Comparison of ENCODE assay signal across 12 cellular contexts in the genomic region with DNA sequence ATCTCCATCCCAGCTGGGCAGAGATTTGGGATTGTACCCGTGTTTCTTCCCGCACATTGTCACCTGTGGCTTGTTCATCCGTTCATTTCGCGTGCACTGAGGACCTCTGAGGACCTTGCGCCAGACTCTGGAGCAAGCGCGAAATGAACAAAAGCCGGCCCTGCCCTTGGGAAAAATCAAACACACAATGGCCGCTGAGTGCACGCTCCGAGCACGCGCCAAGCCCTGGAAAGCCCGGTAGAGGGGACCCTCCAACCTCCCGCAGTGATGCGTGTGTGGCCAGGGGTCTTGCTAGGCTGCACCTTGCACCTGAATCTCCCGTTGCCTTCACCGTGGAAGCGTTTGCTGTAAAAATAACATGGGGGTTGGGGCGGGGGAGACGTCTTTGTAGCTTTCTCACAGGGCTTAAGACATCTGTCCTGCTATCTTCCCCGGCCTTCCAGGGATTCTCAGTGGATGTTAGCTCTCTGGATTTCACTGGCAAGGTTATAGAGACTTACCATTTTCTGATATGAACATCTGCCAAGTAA. TPM values are rescaled to one million over a fixed set of nuclear protein-coding genes. Genes with fewer than 3 reads are reported as not detected.
DNase-seq lines count a peak whose midpoint lies in the region; ATAC-seq and TF ChIP-seq lines count a peak whose summit lies in the region.
"Had no signal": no experiment of that assay in that cellular context is flagged by ENCODE, and none has a peak within 500 bp of the region (broad histone marks: within the 10 kb centered on the region; RNA-seq: fewer than 3 reads in every experiment).

No MANE protein-coding gene starts in this region.

- no peaks in the 10 kb centered on the region for H3K4me1 ChIP-seq in GM23248 (ENCODE audit: insufficient read depth)
- H3K4me1 ChIP-seq in fibroblast of lung (ENCODE audit: control insufficient read depth, extremely low read depth, insufficient read depth, low read length): no peaks in the 10 kb centered on the region

- H3K36me3 Mint-ChIP-seq in T-cell: peaks cover 2% of the 10 kb centered on the region

- no peaks in the 10 kb centered on the region for H3K9me3 Mint-ChIP-seq in T-cell
- H3K9me3 Mint-ChIP-seq: HFFc6 had no signal

- peak overlapping the region; percentile 52 to 69 (median 67) for H3K4me3 Mint-ChIP-seq in T-cell
- H3K4me3 Mint-ChIP-seq: HFFc6 had no signal

- H3K27me3 Mint-ChIP-seq in T-cell: peaks cover 0 to 3% of the 10 kb centered on the region in 2 donors

- CTCF ChIA-PET in T-cell (lab: Charles Lee): interaction anchor here in 1 of 2 donors (1.3 to 1.4 kb wide), 2 partner anchors 37 to 59 kb away, joined by 4 to 6 read pairs; partner anchors contain the start of gene ZNF777

- ATAC-seq in T-cell (replicated peaks in 1 of 4) (no peak), GM19395 (IDR thresholded peaks at IDR 0.05; ENCODE audit: unreplicated experiment) (no peak), GM18873 (IDR thresholded peaks at IDR 0.05; ENCODE audit: low FRiP score, unreplicated experiment) (no peak)

- H3K4me2 ChIP-seq in GM23248 (ENCODE audit: unreplicated experiment): no peak overlapping the region
- H3K4me2 ChIP-seq in fibroblast of lung (ENCODE audit: extremely low read depth, insufficient read depth, low read length): peak overlapping the region; percentile 17

- peaks cover 10% of the 10 kb centered on the region for H3F3A ChIP-seq in GM23248 (ENCODE audit: insufficient read depth)

- H4K20me1 ChIP-seq in GM23248 (ENCODE audit: insufficient read depth): no peaks in the 10 kb centered on the region
- no peaks in the 10 kb centered on the region for H4K20me1 ChIP-seq in fibroblast of lung (ENCODE audit: control insufficient read depth, extremely low read depth, insufficient read depth, low read length)

- POLR2A ChIA-PET in T-cell (lab: Charles Lee): interaction anchor here in 1 of 2 donors (0.6 kb wide), 1 partner anchor 73 kb away, joined by 4 read pairs; no protein-coding TSS in a partner anchor

- H3K9ac ChIP-seq in GM23248 (no peak overlapping the region), fibroblast of lung (ENCODE audit: insufficient read depth, low read length) (no peak overlapping the region)

- H3K27me3 ChIP-seq in GM23248 (replicated peaks; ENCODE audit: insufficient read depth): no peaks in the 10 kb centered on the region
- no peaks in the 10 kb centered on the region for H3K27me3 ChIP-seq in fibroblast of lung (ENCODE audit: control insufficient read depth, insufficient read depth, low read length)

- H3K9me3 ChIP-seq in GM23248 (ENCODE audit: low read depth) (no peaks in the 10 kb centered on the region), fibroblast of lung (ENCODE audit: control insufficient read depth, insufficient read depth, low read depth, low read length) (no peaks in the 10 kb centered on the region)

- peak overlapping the region; percentile 97; the same call in 1 of the 2 replicates for H2AFZ ChIP-seq in GM23248
- no peak overlapping the region for H2AFZ ChIP-seq in fibroblast of lung (ENCODE audit: low read length)

- peak overlapping the region; percentile 16 for H3K27ac Mint-ChIP-seq in T-cell
- H3K27ac Mint-ChIP-seq: HFFc6 had no signal

- in situ Hi-C loops in GM23248 (cut with MboI): no loop called here

- H3K27ac ChIP-seq in GM23248: no peak overlapping the region
- H3K27ac ChIP-seq in fibroblast of lung (ENCODE audit: insufficient read depth, low read length): no peak overlapping the region

- WGBS in GM23248 (ENCODE audit: low coverage in 1 of 2, low lambda C conversion rate in 2 of 2, missing lambda C conversion rate in 2 of 2), 2 experiments: 52 to 58% methylated on average over 23 of the region's 23 CpGs

- no peaks in the 10 kb centered on the region for H3K9me2 ChIP-seq in GM23248 (ENCODE audit: insufficient read depth)

- H3K36me3 ChIP-seq in GM23248 (ENCODE audit: low read depth): no peaks in the 10 kb centered on the region
- H3K36me3 ChIP-seq in fibroblast of lung (ENCODE audit: control insufficient read depth, insufficient read depth, low read length): no peaks in the 10 kb centered on the region

- peaks cover 5 to 20% (median 10%) of the 10 kb centered on the region in 3 donors for H3K4me1 Mint-ChIP-seq in T-cell

- H3K4me3 ChIP-seq in GM23248: no peak overlapping the region
- H3K4me3 ChIP-seq in fibroblast of lung (replicated peaks in 1 of 4; ENCODE audit: control extremely low read depth in 1 of 4, insufficient read depth in 1 of 4, low read depth in 3 of 4, low read length in 4 of 4): peak overlapping the region in 1 of 4 experiments; percentile 21
- H3K4me3 ChIP-seq in retinal pigment epithelial cell (ENCODE audit: low read length): peak overlapping the region; percentile 47

- TF ChIP-seq CTCF in fibroblast of lung (conservative IDR thresholded peaks at IDR 0.05 in 1 of 2, IDR thresholded peaks at IDR 0.05 in 1 of 2; ENCODE audit: low read depth in 1 of 2, low read length in 2 of 2): no peak
- TF ChIP-seq CTCF in retinal pigment epithelial cell (conservative IDR thresholded peaks at IDR 0.05; ENCODE audit: low read depth, low read length): no peak

- H3K79me2 ChIP-seq in GM23248 (ENCODE audit: insufficient read depth) (no peaks in the 10 kb centered on the region), fibroblast of lung (ENCODE audit: control insufficient read depth, insufficient read depth, low read length) (no peaks in the 10 kb centered on the region)

- DNase-seq in GM23248 (no peak), T-cell (no peak), fibroblast of lung (ENCODE audit: low read depth in 2 of 2) (no peak), retinal pigment epithelial cell (ENCODE audit: low read depth) (no peak), NCI-H524 treated with DMSO at 0.1 percent for 48 hours (lab: John Stamatoyannopoulos, UW) (no peak), NCI-H2171 treated with DMSO at 0.1 percent for 48 hours (lab: John Stamatoyannopoulos, UW) (no peak)
- DNase-seq: EL, HFFc6, NCI-H1105 treated with DMSO at 0.1 percent for 48 hours, OCI-M1 had no signal

RNA-seq across cellular contexts. Expression of gene ZNF777, which starts 37.4 kb away (rescaled TPM):
- 9.7 and 10.4 TPM in 2 replicates for total RNA-seq in GM23248 (2014; rRNA removed; shearing (Covaris generic))
- polyA plus RNA-seq in GM23248 (2016; fragmentation: Nextera tagmentation; extraction: Ambion mirVana): 2.1 and 2.2 TPM in 2 replicates
- total RNA-seq in T-cell: 10 to 100 TPM; 13.2 to 22.5 (median 19.8) TPM
- total RNA-seq in fibroblast of lung: 3.6 and 4.1 TPM in 2 replicates
- 4.9 and 7.4 TPM in 2 replicates for polyA plus RNA-seq in fibroblast of lung
- polyA plus RNA-seq in fibroblast of lung (2012): 7.6 and 10.6 TPM in 2 replicates
- 3.4 and 4.5 TPM in 2 replicates for polyA minus RNA-seq in fibroblast of lung (ENCODE audit: low replicate concordance)
